In the genomic region with DNA sequence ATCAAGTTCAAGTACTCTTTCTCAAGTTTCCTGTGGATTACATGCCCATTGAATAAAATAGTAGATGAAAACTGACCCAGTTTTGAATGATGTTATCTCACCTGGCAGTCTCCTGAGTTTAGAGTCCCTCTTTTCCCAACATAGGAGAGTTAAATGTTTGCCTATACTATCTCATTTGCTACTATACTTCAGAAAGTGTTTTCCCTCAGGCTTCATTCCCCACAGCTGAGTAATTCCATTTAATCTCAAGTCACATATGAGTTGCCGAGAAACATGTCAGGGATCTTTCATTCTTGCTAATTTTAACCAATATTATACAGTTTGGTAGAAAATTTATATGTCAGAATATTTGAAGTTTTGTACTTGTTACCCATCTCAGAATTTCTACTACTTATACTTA, we compare ENCODE assay signal across 32 cellular contexts.
"Had no signal": no experiment of that assay in that cellular context is flagged by ENCODE, and none has a peak within 500 bp of the region (broad histone marks: within the 10 kb centered on the region; RNA-seq: fewer than 3 reads in every experiment).

No MANE protein-coding gene starts in this region.

- FAIRE-seq: endometrium, endothelial cell of umbilical vein, frontal cortex had no signal

- H3K4me1 Mint-ChIP-seq: activated CD4-positive, alpha-beta T cell treated with anti-CD3 and anti-CD28 coated beads for 36 hours; activated CD4-positive, alpha-beta T cell treated with anti-CD3 and anti-CD28 coated beads, Interleukin-2, amount 10 ng/mL, durations not matched to agents 24 days and 14 days; activated CD8-positive, alpha-beta memory T cell treated with anti-CD3 and anti-CD28 coated beads, Interleukin-2, amount 10 ng/mL, durations not matched to agents 7 days and 5 days; activated naive CD4-positive, alpha-beta T cell treated with anti-CD3 and anti-CD28 coated beads, Interleukin-2, amount 50 U/mL, for 24 hours; activated naive CD8-positive, alpha-beta T cell treated with anti-CD3 and anti-CD28 coated beads for 36 hours; activated naive CD8-positive, alpha-beta T cell treated with anti-CD3 and anti-CD28 coated beads, Interleukin-2, amount 50 U/mL, for 24 hours had no signal

- H3K4me3 Mint-ChIP-seq: activated CD4-positive, alpha-beta memory T cell treated with anti-CD3 and anti-CD28 coated beads for 36 hours; activated CD4-positive, alpha-beta T cell treated with anti-CD3 and anti-CD28 coated beads for 36 hours; activated CD4-positive, alpha-beta T cell treated with anti-CD3 and anti-CD28 coated beads, Interleukin-2, amount 10 ng/mL, durations not matched to agents 24 days and 14 days; activated CD8-positive, alpha-beta memory T cell treated with anti-CD3 and anti-CD28 coated beads, Interleukin-2, amount 10 ng/mL, durations not matched to agents 7 days and 5 days; activated CD8-positive, alpha-beta T cell treated with anti-CD3 and anti-CD28 coated beads, Interleukin-2, amount 10 ng/mL, durations not matched to agents 7 days and 5 days; activated naive CD4-positive, alpha-beta T cell treated with anti-CD3 and anti-CD28 coated beads for 36 hours; activated naive CD4-positive, alpha-beta T cell treated with anti-CD3 and anti-CD28 coated beads, Interleukin-2, amount 50 U/mL, for 24 hours; activated naive CD8-positive, alpha-beta T cell treated with anti-CD3 and anti-CD28 coated beads for 36 hours; activated naive CD8-positive, alpha-beta T cell treated with anti-CD3 and anti-CD28 coated beads, Interleukin-2, amount 50 U/mL, for 24 hours; activated T-helper 1 cell treated with anti-CD3 and anti-CD28 coated beads, Interleukin-12 subunit alpha, Interleukin-12 subunit beta, Interleukin-2, Interleukin-4 antibody, amounts not matched to agents 30 ng/mL and 10 ng/mL and 1 ng/mL, durations not matched to agents 14 hours and 24 hours and 36 hours had no signal

- H3K36me3 Mint-ChIP-seq: activated CD4-positive, alpha-beta memory T cell treated with anti-CD3 and anti-CD28 coated beads for 36 hours; activated CD8-positive, alpha-beta memory T cell treated with anti-CD3 and anti-CD28 coated beads, Interleukin-2, amount 10 ng/mL, durations not matched to agents 7 days and 5 days; activated naive CD4-positive, alpha-beta T cell treated with anti-CD3 and anti-CD28 coated beads, Interleukin-2, amount 50 U/mL, for 24 hours; activated naive CD8-positive, alpha-beta T cell treated with anti-CD3 and anti-CD28 coated beads for 36 hours had no signal

- H3K27me3 ChIP-seq: adrenal gland, body of pancreas, cardiac muscle cell, colonic mucosa had no signal

- H3K27me3 Mint-ChIP-seq: activated CD4-positive, alpha-beta memory T cell treated with anti-CD3 and anti-CD28 coated beads for 36 hours; activated CD4-positive, alpha-beta T cell treated with anti-CD3 and anti-CD28 coated beads for 36 hours; activated CD4-positive, alpha-beta T cell treated with anti-CD3 and anti-CD28 coated beads, Interleukin-2, amount 10 ng/mL, durations not matched to agents 24 days and 14 days; activated CD8-positive, alpha-beta memory T cell treated with anti-CD3 and anti-CD28 coated beads, Interleukin-2, amount 10 ng/mL, durations not matched to agents 7 days and 5 days; activated naive CD4-positive, alpha-beta T cell treated with anti-CD3 and anti-CD28 coated beads, Interleukin-2, amount 50 U/mL, for 24 hours; activated naive CD8-positive, alpha-beta T cell treated with anti-CD3 and anti-CD28 coated beads for 36 hours; activated naive CD8-positive, alpha-beta T cell treated with anti-CD3 and anti-CD28 coated beads, Interleukin-2, amount 50 U/mL, for 24 hours had no signal

- H3K27ac Mint-ChIP-seq: activated CD4-positive, alpha-beta memory T cell treated with anti-CD3 and anti-CD28 coated beads for 36 hours; activated CD4-positive, alpha-beta T cell treated with anti-CD3 and anti-CD28 coated beads for 36 hours; activated CD4-positive, alpha-beta T cell treated with anti-CD3 and anti-CD28 coated beads, Interleukin-2, amount 10 ng/mL, durations not matched to agents 24 days and 14 days; activated CD8-positive, alpha-beta memory T cell treated with anti-CD3 and anti-CD28 coated beads, Interleukin-2, amount 10 ng/mL, durations not matched to agents 7 days and 5 days; activated CD8-positive, alpha-beta T cell treated with anti-CD3 and anti-CD28 coated beads, Interleukin-2, amount 10 ng/mL, durations not matched to agents 7 days and 5 days; activated naive CD4-positive, alpha-beta T cell treated with anti-CD3 and anti-CD28 coated beads for 36 hours; activated naive CD4-positive, alpha-beta T cell treated with anti-CD3 and anti-CD28 coated beads, Interleukin-2, amount 50 U/mL, for 24 hours; activated naive CD8-positive, alpha-beta T cell treated with anti-CD3 and anti-CD28 coated beads for 36 hours; activated naive CD8-positive, alpha-beta T cell treated with anti-CD3 and anti-CD28 coated beads, Interleukin-2, amount 50 U/mL, for 24 hours; activated T-helper 1 cell treated with anti-CD3 and anti-CD28 coated beads, Interleukin-12 subunit alpha, Interleukin-12 subunit beta, Interleukin-2, Interleukin-4 antibody, amounts not matched to agents 30 ng/mL and 10 ng/mL and 1 ng/mL, durations not matched to agents 14 hours and 24 hours and 36 hours; activated T-helper 2 cell treated with anti-CD3 and anti-CD28 coated beads, Interferon-gamma antibody, Interleukin-2, Interleukin-4, amounts not matched to agents 10 μg/mL and 5 μg/mL and 100 μg/mL, durations not matched to agents 14 hours and 24 hours and 36 hours had no signal

- H3K4me3 ChIP-seq: adrenal gland, body of pancreas, cardiac muscle cell, colonic mucosa had no signal

- DNase-seq: activated CD4-positive, alpha-beta memory T cell treated with anti-CD3 and anti-CD28 coated beads for 36 hours; activated CD4-positive, alpha-beta T cell treated with anti-CD3 and anti-CD28 coated beads for 36 hours; activated CD4-positive, alpha-beta T cell treated with anti-CD3 and anti-CD28 coated beads, Interleukin-2, amount 10 ng/mL, durations not matched to agents 24 days and 14 days; activated CD4-positive, CD25-positive, alpha-beta regulatory T cell; activated CD4-positive, CD25-positive, alpha-beta regulatory T cell treated with anti-CD3 and anti-CD28 coated beads, Interleukin-2, amount 50 U/mL, for 72 hours; activated CD8-positive, alpha-beta memory T cell treated with anti-CD3 and anti-CD28 coated beads, Interleukin-2, amount 10 ng/mL, durations not matched to agents 7 days and 5 days; activated CD8-positive, alpha-beta memory T cell treated with anti-CD3 and anti-CD28 coated beads, Interleukin-2, amount 50 U/mL, for 4 hours; activated CD8-positive, alpha-beta T cell treated with anti-CD3 and anti-CD28 coated beads, Interleukin-2, amount 10 ng/mL, durations not matched to agents 7 days and 5 days; activated effector memory CD4-positive, alpha-beta T cell treated with anti-CD3 and anti-CD28 coated beads, Interleukin-2, amount 50 U/mL, for 16 hours; activated naive CD4-positive, alpha-beta T cell treated with anti-CD3 and anti-CD28 coated beads for 36 hours; activated naive CD8-positive, alpha-beta T cell treated with anti-CD3 and anti-CD28 coated beads for 36 hours; activated naive CD8-positive, alpha-beta T cell treated with anti-CD3 and anti-CD28 coated beads, Interleukin-2, amount 50 U/mL, for 24 hours; activated T-cell treated with anti-CD3 and anti-CD28 coated beads, Interleukin-2, amount 50 U/mL, for 1 hour; activated T-cell treated with anti-CD3 and anti-CD28 coated beads, Interleukin-2, amount 50 U/mL, for 48 hours; adrenal gland; amygdala; aorta; body of pancreas; central memory CD4-positive, alpha-beta T cell; cerebellar nuclear complex; colonic mucosa; effector CD8-positive, alpha-beta T cell; foreskin fibroblast; head of caudate nucleus; T-helper 2 cell had no signal

- H3K9me3 Mint-ChIP-seq: activated CD4-positive, alpha-beta T cell treated with anti-CD3 and anti-CD28 coated beads, Interleukin-2, amount 10 ng/mL, durations not matched to agents 24 days and 14 days; activated naive CD4-positive, alpha-beta T cell treated with anti-CD3 and anti-CD28 coated beads, Interleukin-2, amount 50 U/mL, for 24 hours; activated naive CD8-positive, alpha-beta T cell treated with anti-CD3 and anti-CD28 coated beads for 36 hours; activated naive CD8-positive, alpha-beta T cell treated with anti-CD3 and anti-CD28 coated beads, Interleukin-2, amount 50 U/mL, for 24 hours had no signal

- H3K36me3 ChIP-seq: adrenal gland, cardiac muscle cell, colonic mucosa had no signal
